In genomic region chr4:138235419-138235952, GRCh38 we compare ENCODE assay signal across 11 cellular contexts. TPM values are rescaled to one million over a fixed set of nuclear protein-coding genes. Genes with fewer than 3 reads are reported as not detected.
DNase-seq lines count a peak whose midpoint lies in the region; ATAC-seq, FAIRE-seq and TF ChIP-seq lines count a peak whose summit lies in the region.
"Had no signal": no experiment of that assay in that cellular context is flagged by ENCODE, and none has a peak within 500 bp of the region (broad histone marks: within the 10 kb centered on the region; RNA-seq: fewer than 3 reads in every experiment).

No MANE protein-coding gene starts in this region.

- POLR2A ChIA-PET in A549 (lab: Yijun Ruan, JAX) (interaction anchor here (1.6 kb wide), 1 partner anchor 12 kb away, joined by 9 read pairs; no protein-coding TSS in a partner anchor), RWPE1 (lab: Yijun Ruan, JAX; ENCODE audit: low non-redundant PET) (no interaction called here)

- peak overlapping the region; percentile 18; the same call in 2 of the 3 replicates for H3K4me3 ChIP-seq in A549
- H3K4me3 ChIP-seq: colonic mucosa had no signal

- TF ChIP-seq CTCF in A549 (IDR thresholded peaks at IDR 0.05) (no peak), RWPE1 (conservative IDR thresholded peaks at IDR 0.05; ENCODE audit: low read depth) (no peak)

- H3K4me2 ChIP-seq in A549, result peak overlapping the region; percentile 85

- no peak for TF ChIP-seq POLR2A in A549 (IDR thresholded peaks at IDR 0.05; ENCODE audit: low read length)

- FAIRE-seq in A549 (lab: Jason Lieb, UNC), result peak; percentile 94

- DNase-seq in A549 (ENCODE audit: low read depth in 1 of 2, low spot score in 1 of 2) (peak in 1 of 2 experiments; percentile 90), NCI-H226 (peak; percentile 64), fibroblast of gingiva (ENCODE audit: low read depth) (peak; percentile 96), RWPE1 (ENCODE audit: low spot score) (no peak), NCI-H187 (lab: John Stamatoyannopoulos, UW) (no peak), NCI-H69 (lab: John Stamatoyannopoulos, UW) (no peak)
- DNase-seq: colonic mucosa, GF-D8, NCI-H1105 had no signal

- no peaks in the 10 kb centered on the region for H3K9me3 ChIP-seq in A549
- H3K9me3 ChIP-seq: colonic mucosa had no signal

- peaks cover 60% of the 10 kb centered on the region for H3K4me1 ChIP-seq in A549
- H3K4me1 ChIP-seq: colonic mucosa had no signal

- CTCF ChIA-PET in A549 (lab: Yijun Ruan, JAX) (no interaction called here), RWPE1 (lab: Yijun Ruan, JAX) (interaction anchor here (0.7 kb wide), 1 partner anchor 20 kb away, joined by 3 read pairs; no protein-coding TSS in a partner anchor)

- TF ChIP-seq RAD21 in A549 (conservative IDR thresholded peaks at IDR 0.05 in 1 of 2, IDR thresholded peaks at IDR 0.05 in 1 of 2), result no peak

- WGBS in A549 (ENCODE audit: missing lambda C conversion rate), result 0% methylated on average over 1 of the region's 1 CpG

- peak overlapping the region; percentile 92 to 99 for H3K27ac ChIP-seq in A549
- H3K27ac ChIP-seq in RWPE1, result no peak overlapping the region
- H3K27ac ChIP-seq: colonic mucosa had no signal

- ATAC-seq in A549 (peak; percentile 63 to 84), GM19395 (IDR thresholded peaks at IDR 0.05; ENCODE audit: unreplicated experiment) (peak; percentile 50), HG03097 (IDR thresholded peaks at IDR 0.05; ENCODE audit: low FRiP score, unreplicated experiment) (no peak)

- peak; percentile 90 to 92 for TF ChIP-seq EP300 in A549 (IDR thresholded peaks at IDR 0.05)

TF ChIP-seq in A549, 52 proteins besides CTCF, POLR2A, EP300 and RAD21:
- TF ChIP-seq JUNB (IDR thresholded peaks at IDR 0.05) (peak; percentile 83), ZSCAN20 (CRISPR knock-in tag; IDR thresholded peaks at IDR 0.05) (no peak), ESRRA (IDR thresholded peaks at IDR 0.05; ENCODE audit: borderline replicate concordance, low read length) (no peak), FOSB (CRISPR knock-in tag; IDR thresholded peaks at IDR 0.05) (peak; percentile 85), USF2 (IDR thresholded peaks at IDR 0.05) (no peak), GATA3 (IDR thresholded peaks at IDR 0.05; ENCODE audit: borderline replicate concordance) (peak; percentile 93), CBX8 (IDR thresholded peaks at IDR 0.05) (no peak), HDAC2 (IDR thresholded peaks at IDR 0.05) (no peak), CEBPB (IDR thresholded peaks at IDR 0.05) (peak in 1 of 2 experiments; percentile 70; a peak in 2 of 4 replicates), RARB (CRISPR knock-in tag; IDR thresholded peaks at IDR 0.05) (no peak), NFE2L2 (conservative IDR thresholded peaks at IDR 0.05; ENCODE audit: low read length) (peak; percentile 97), JUN (IDR thresholded peaks at IDR 0.05) (peak; percentile 79 to 90; a peak in 4 of 5 replicates), NR3C1 (IDR thresholded peaks at IDR 0.05) (no peak), FOSL2 (IDR thresholded peaks at IDR 0.05) (peak; percentile 61; the same call in 1 of the 2 replicates), FOSL2 (CRISPR knock-in tag; IDR thresholded peaks at IDR 0.05) (peak; percentile 92), KDM5A (IDR thresholded peaks at IDR 0.05) (no peak), EHF (CRISPR knock-in tag; IDR thresholded peaks at IDR 0.05) (peak; percentile 63; the same call in 1 of the 2 replicates), POLR2AphosphoS2 (conservative IDR thresholded peaks at IDR 0.05; ENCODE audit: low read length) (0 out of 2 replicates have a peak, but pooled peaks have one; percentile 57), ATOH8 (CRISPR knock-in tag; IDR thresholded peaks at IDR 0.05; ENCODE audit: low read depth) (0 out of 2 replicates have a peak, but pooled peaks have one; percentile 37), FOXS1 (CRISPR knock-in tag; IDR thresholded peaks at IDR 0.05) (0 out of 2 replicates have a peak, but pooled peaks have one; percentile 49), HOXB13 (CRISPR knock-in tag; IDR thresholded peaks at IDR 0.05; ENCODE audit: low read depth) (peak; percentile 80; the same call in 1 of the 2 replicates), HOXB5 (CRISPR knock-in tag; IDR thresholded peaks at IDR 0.05) (peak; percentile 38; the same call in 1 of the 2 replicates), BCL3 (IDR thresholded peaks at IDR 0.05) (no peak), TP53 (CRISPR knock-in tag; IDR thresholded peaks at IDR 0.05) (peak; percentile 58; the same call in 1 of the 2 replicates), SREBF2 (IDR thresholded peaks at IDR 0.05) (no peak), MAFK (IDR thresholded peaks at IDR 0.05; ENCODE audit: partially characterized antibody) (peak; percentile 99), HOXA7 (CRISPR knock-in tag; IDR thresholded peaks at IDR 0.05) (peak; percentile 89), EHMT2 (IDR thresholded peaks at IDR 0.05; ENCODE audit: low read depth) (no peak), MAX (IDR thresholded peaks at IDR 0.05) (peak; percentile 60)

RNA-seq across cellular contexts. Expression of gene SLC7A11, which starts 6.7 kb away (rescaled TPM):
- polyA plus RNA-seq in A549 (2011; rRNA removed) (125 and 161 TPM in 2 replicates), A549 (2017; fragmentation: RNase III; extraction: RNeasy Plus Mini Kit Qiagen cat#74134 plus additional on column Dnase treatment) (52.0 to 53.9 TPM (median 52.4 TPM) in 3 replicates)
- polyA plus RNA-seq in A549 (2012; cell fraction: cytosol; rRNA removed), result 16.0 and 18.3 TPM in 2 replicates
- polyA plus RNA-seq in A549 (2012; cell fraction: nucleus; rRNA removed), result 15.2 and 26.8 TPM in 2 replicates
- 201 and 266 TPM in 2 replicates for polyA minus RNA-seq in A549 (2011; rRNA and poly(A)+ RNA removed)

Comparison
In these comparisons a context has a peak if more than half of its experiments do, and no peak if none do; other contexts are left out.
1. DNase-seq: peak in NCI-H226 (single experiment) and fibroblast of gingiva (single experiment); none in RWPE1 (single experiment), NCI-H187 (0 of 2) and NCI-H69 (single experiment).